Comparison of ENCODE assay signal across 9 cellular contexts in the genomic region with DNA sequence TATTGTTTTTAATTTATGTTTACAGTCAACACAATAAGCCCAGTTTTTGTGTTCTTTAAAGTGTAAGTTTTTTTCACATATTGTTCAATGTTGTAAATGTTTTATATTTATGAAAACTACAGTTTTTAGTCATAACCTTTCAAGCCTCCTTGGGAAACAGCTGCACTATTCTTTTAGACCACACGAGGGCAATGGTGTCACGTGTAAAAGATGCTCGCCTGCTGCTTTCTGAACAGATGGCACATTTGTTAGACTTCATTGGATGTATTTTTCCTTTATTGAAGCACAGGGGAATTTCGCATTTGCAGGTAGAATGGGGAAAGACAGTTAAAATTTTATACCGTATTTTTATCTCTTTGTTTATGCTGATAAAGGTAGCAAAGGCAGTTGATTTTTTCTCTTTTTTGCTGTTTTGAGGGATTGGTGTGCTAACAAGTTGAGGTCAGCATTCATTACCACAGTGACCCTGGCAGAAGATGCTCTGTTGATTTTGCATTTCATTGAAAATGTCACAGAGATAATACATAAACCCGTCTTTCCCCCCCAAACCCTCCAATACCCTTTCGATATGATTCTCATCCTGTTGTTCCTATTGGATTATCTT. TPM values are rescaled to one million over a fixed set of nuclear protein-coding genes. Genes with fewer than 3 reads are reported as not detected.
DNase-seq lines count a peak whose midpoint lies in the region; TF ChIP-seq lines count a peak whose summit lies in the region.
"Had no signal": no experiment of that assay in that cellular context is flagged by ENCODE, and none has a peak within 500 bp of the region (broad histone marks: within the 10 kb centered on the region; RNA-seq: fewer than 3 reads in every experiment).

No MANE protein-coding gene starts in this region.

- peaks cover 22% of the 10 kb centered on the region for H3K4me1 Mint-ChIP-seq in activated CD4-positive, alpha-beta memory T cell treated with anti-CD3 and anti-CD28 coated beads, Interleukin-2, amount 10 ng/mL, durations not matched to agents 7 days and 5 days

- H3K23ac ChIP-seq in mesendoderm (ENCODE audit: low read length), result no peak overlapping the region

- no CpG with 5 or more reads among the region's 7 CpGs for WGBS in mesendoderm (ENCODE audit: extremely low coverage, insufficient coverage, low lambda C conversion rate)

- DNase-seq in NCI-H1105 treated with DMSO at 0.1 percent for 48 hours (lab: John Stamatoyannopoulos, UW), result peak; percentile 15
- DNase-seq in NCI-H1105 (lab: John Stamatoyannopoulos, UW), result no peak
- peak; percentile 55 for DNase-seq in HFF-Myc (ENCODE audit: extremely low read depth, low read depth)
- peak; percentile 25 for DNase-seq in NCI-H2227 treated with DMSO at 0.1 percent for 48 hours (lab: John Stamatoyannopoulos, UW)
- DNase-seq in activated CD4-positive, alpha-beta memory T cell treated with anti-CD3 and anti-CD28 coated beads, Interleukin-2, amount 10 ng/mL, durations not matched to agents 7 days and 5 days, result peak; percentile 66
- peak; percentile 47 for DNase-seq in effector CD4-positive, alpha-beta T cell
- peak; percentile 52 for DNase-seq in mesendoderm
- peak; percentile 49 for DNase-seq in stimulated activated CD8-positive, alpha-beta memory T cell treated with anti-CD3 and anti-CD28 coated beads, Interleukin-7, amount 100 ng/mL, for 24 hours (ENCODE audit: low read depth)

- POLR2A ChIA-PET in activated CD4-positive, alpha-beta memory T cell treated with anti-CD3 and anti-CD28 coated beads, Interleukin-2, amount 10 ng/mL, durations not matched to agents 7 days and 5 days (lab: Charles Lee), result no interaction called here

- H3K27me3 Mint-ChIP-seq in activated CD4-positive, alpha-beta memory T cell treated with anti-CD3 and anti-CD28 coated beads, Interleukin-2, amount 10 ng/mL, durations not matched to agents 7 days and 5 days, result peaks cover 56% of the 10 kb centered on the region

- H2BK120ac ChIP-seq in mesendoderm (ENCODE audit: low read depth, low read length), result no peak overlapping the region

- H3K27ac Mint-ChIP-seq in activated CD4-positive, alpha-beta memory T cell treated with anti-CD3 and anti-CD28 coated beads, Interleukin-2, amount 10 ng/mL, durations not matched to agents 7 days and 5 days, result no peak overlapping the region

- H3K4ac ChIP-seq in mesendoderm (ENCODE audit: low read depth, low read length), result no peak overlapping the region

- CTCF ChIA-PET in activated CD4-positive, alpha-beta memory T cell treated with anti-CD3 and anti-CD28 coated beads, Interleukin-2, amount 10 ng/mL, durations not matched to agents 7 days and 5 days (lab: Charles Lee), result interaction anchor here (0.8 to 2.1 kb wide), 7 partner anchors 9 to 939 kb away, joined by 3 to 11 read pairs (median 3); no protein-coding TSS in a partner anchor

- no peak overlapping the region for H3K4me3 Mint-ChIP-seq in activated CD4-positive, alpha-beta memory T cell treated with anti-CD3 and anti-CD28 coated beads, Interleukin-2, amount 10 ng/mL, durations not matched to agents 7 days and 5 days

- no peaks in the 10 kb centered on the region for H3K79me1 ChIP-seq in mesendoderm (ENCODE audit: low read length)

- no peaks in the 10 kb centered on the region for H3K79me2 ChIP-seq in mesendoderm (ENCODE audit: control insufficient read depth, insufficient read depth, low read length)

- no peak overlapping the region for H3K27ac ChIP-seq in mesendoderm (ENCODE audit: low read depth, low read length)
- H3K27ac ChIP-seq: BLaER1 treated with 17β-estradiol and CSF1 and Interleukin-3, amounts not matched to agents 10 nM and 100 nM had no signal

- H4K5ac ChIP-seq in mesendoderm (ENCODE audit: low read length), result no peak overlapping the region

- H3K36me3 Mint-ChIP-seq in activated CD4-positive, alpha-beta memory T cell treated with anti-CD3 and anti-CD28 coated beads, Interleukin-2, amount 10 ng/mL, durations not matched to agents 7 days and 5 days (ENCODE audit: low read depth), result no peaks in the 10 kb centered on the region

- H3K4me3 ChIP-seq in HFF-Myc (replicated peaks; ENCODE audit: low read depth, low read length) (no peak overlapping the region), mesendoderm (ENCODE audit: low read length) (no peak overlapping the region)
- H3K4me3 ChIP-seq: BLaER1 treated with 17β-estradiol and CSF1 and Interleukin-3, amounts not matched to agents 10 nM and 100 nM had no signal

- no peaks in the 10 kb centered on the region for H3K9me3 Mint-ChIP-seq in activated CD4-positive, alpha-beta memory T cell treated with anti-CD3 and anti-CD28 coated beads, Interleukin-2, amount 10 ng/mL, durations not matched to agents 7 days and 5 days

- H2AK5ac ChIP-seq in mesendoderm (ENCODE audit: low read length), result no peak overlapping the region

- no peaks in the 10 kb centered on the region for H3K36me3 ChIP-seq in mesendoderm (ENCODE audit: control insufficient read depth, insufficient read depth, low read length)
- H3K36me3 ChIP-seq: BLaER1 treated with 17β-estradiol and CSF1 and Interleukin-3, amounts not matched to agents 10 nM and 100 nM had no signal

- H3K27me3 ChIP-seq in mesendoderm (ENCODE audit: insufficient read depth, low read length, poor library complexity), result peaks cover 2% of the 10 kb centered on the region

- H3K9ac ChIP-seq in mesendoderm (ENCODE audit: low read length), result no peak overlapping the region
- H3K9ac ChIP-seq: BLaER1 treated with 17β-estradiol and CSF1 and Interleukin-3, amounts not matched to agents 10 nM and 100 nM had no signal

- no peaks in the 10 kb centered on the region for H3K4me1 ChIP-seq in mesendoderm (ENCODE audit: control insufficient read depth, low read depth, low read length)

- H3K18ac ChIP-seq in mesendoderm (ENCODE audit: low read length), result no peak overlapping the region

- no peak overlapping the region for H2BK15ac ChIP-seq in mesendoderm (replicated peaks; ENCODE audit: low read depth)

- no peak overlapping the region for H3K56ac ChIP-seq in mesendoderm (ENCODE audit: low read length)

- no peak overlapping the region for H2BK5ac ChIP-seq in mesendoderm (ENCODE audit: low read length)

- TF ChIP-seq CTCF in HFF-Myc (IDR thresholded peaks at IDR 0.05; ENCODE audit: low read depth, low read length, missing control alignments), result peak; percentile 80

- H4K8ac ChIP-seq in mesendoderm (ENCODE audit: low read depth, low read length), result no peak overlapping the region

- no peak overlapping the region for H3K4me2 ChIP-seq in mesendoderm (ENCODE audit: low read length)

RNA-seq across cellular contexts. Expression of a gene that starts 59.0 kb away (rescaled TPM):
- 100 to 1,000 TPM; 112 to 119 TPM for total RNA-seq in activated CD4-positive, alpha-beta memory T cell treated with anti-CD3 and anti-CD28 coated beads, Interleukin-2, amount 10 ng/mL, durations not matched to agents 7 days and 5 days
- 33.0 TPM for polyA plus RNA-seq in mesendoderm (2013, experiment 1 of 2)
- polyA plus RNA-seq in mesendoderm (2013, experiment 2 of 2), result 35.0 TPM
